ENCODE assay signal across 6 cellular contexts in genomic region chr1:248488289-248488688, GRCh38. TPM values are rescaled to one million over a fixed set of nuclear protein-coding genes. Genes with fewer than 3 reads are reported as not detected.
"Had no signal": no experiment of that assay in that cellular context is flagged by ENCODE, and none has a peak within 500 bp of the region (broad histone marks: within the 10 kb centered on the region; RNA-seq: fewer than 3 reads in every experiment).

TSS of gene OR2T5 (plus strand) at chr1:248488589. CDS start at chr1:248488589, 0 bp downstream.

RNA-seq across cellular contexts. Expression of gene OR2T5, which starts in this region (rescaled TPM):
- polyA plus RNA-seq: endothelial cell of umbilical vein, esophagus, fibroblast of lung, foreskin keratinocyte, heart left ventricle, heart right ventricle had no signal
